ENCODE assay signal across 1 cellular context in the genomic region with DNA sequence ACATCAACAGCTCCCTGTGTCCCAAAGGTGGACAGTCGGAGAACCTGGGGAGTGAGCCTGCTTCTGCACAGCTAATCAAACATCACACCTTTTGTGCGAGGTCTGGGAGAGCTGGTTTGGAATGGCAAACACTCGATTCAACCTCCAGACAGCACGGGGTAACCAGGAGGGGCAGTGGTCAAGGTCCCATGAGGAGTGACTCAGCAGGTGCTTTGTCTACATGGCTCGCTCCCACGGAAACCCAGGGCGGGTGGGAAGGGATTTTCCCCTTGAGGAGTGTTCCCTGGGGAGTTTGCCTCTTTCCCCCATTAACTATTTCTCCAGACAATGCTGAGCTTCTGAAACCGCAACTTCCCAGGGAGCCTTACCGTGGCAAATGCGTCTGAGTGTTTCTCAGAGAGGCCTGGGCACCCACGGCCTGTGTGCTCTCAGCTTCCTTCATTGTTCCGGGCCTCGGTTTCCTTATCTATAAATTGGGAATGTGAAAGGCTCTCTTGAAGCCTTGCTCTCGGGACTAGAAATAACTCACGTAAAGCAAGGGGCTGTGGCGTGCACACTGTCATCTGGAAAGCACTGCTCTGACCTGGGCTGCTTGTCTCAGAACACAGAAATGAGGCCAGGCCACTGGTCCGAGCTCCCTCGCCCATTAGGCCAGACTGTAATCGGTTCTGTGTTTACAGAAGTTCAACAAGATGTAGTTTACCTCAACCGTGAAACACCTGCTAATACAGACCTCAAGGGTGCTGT.
TF ChIP-seq lines count a peak whose summit lies in the region.

No MANE protein-coding gene starts in this region.

TF ChIP-seq in HepG2, 621 proteins besides CTCF, POLR2A, EP300 and RAD21 (continued from another document and continues in another):
- no peak for TF ChIP-seq ZNF558 (CRISPR knock-in tag; IDR thresholded peaks at IDR 0.05; ENCODE audit: borderline replicate concordance)
- TF ChIP-seq HIVEP1 (CRISPR knock-in tag; IDR thresholded peaks at IDR 0.05): peak; percentile 61; the same call in 1 of the 2 replicates
- TF ChIP-seq AGO2 (optimal IDR thresholded peaks at IDR 0.05; ENCODE audit: low read depth, low read length): no peak
- no peak for TF ChIP-seq ARID2 (CRISPR knock-in tag; IDR thresholded peaks at IDR 0.05; ENCODE audit: borderline replicate concordance)
- TF ChIP-seq ZNF644 (CRISPR knock-in tag; IDR thresholded peaks at IDR 0.05; ENCODE audit: low read depth): peak; percentile 71
- TF ChIP-seq ARNT (IDR thresholded peaks at IDR 0.05): no peak
- no peak for TF ChIP-seq ZNF740 (CRISPR knock-in tag; IDR thresholded peaks at IDR 0.05)
- no peak for TF ChIP-seq ZSCAN30 (CRISPR knock-in tag; IDR thresholded peaks at IDR 0.05)
- no peak for TF ChIP-seq ZNF567 (CRISPR knock-in tag; IDR thresholded peaks at IDR 0.05; ENCODE audit: borderline replicate concordance)
- TF ChIP-seq SRSF4 (IDR thresholded peaks at IDR 0.05; ENCODE audit: low read depth, low read length, poor library complexity, severe bottlenecking): no peak
- peak; percentile 8; the same call in 1 of the 2 replicates for TF ChIP-seq ZNF281 (CRISPR knock-in tag; IDR thresholded peaks at IDR 0.05; ENCODE audit: borderline replicate concordance)
- no peak for TF ChIP-seq ZNF335 (CRISPR knock-in tag; IDR thresholded peaks at IDR 0.05)
- no peak for TF ChIP-seq ZNF672 (CRISPR knock-in tag; IDR thresholded peaks at IDR 0.05)
- TF ChIP-seq JUN (CRISPR knock-in tag; IDR thresholded peaks at IDR 0.05): peak; percentile 69; the same call in 1 of the 2 replicates
- TF ChIP-seq POLR2AphosphoS5 (IDR thresholded peaks at IDR 0.05; ENCODE audit: low read depth, low read length): no peak
- no peak for TF ChIP-seq ZEB1 (IDR thresholded peaks at IDR 0.05; ENCODE audit: insufficient replicate concordance, low read depth)
- TF ChIP-seq, protein P1, sequence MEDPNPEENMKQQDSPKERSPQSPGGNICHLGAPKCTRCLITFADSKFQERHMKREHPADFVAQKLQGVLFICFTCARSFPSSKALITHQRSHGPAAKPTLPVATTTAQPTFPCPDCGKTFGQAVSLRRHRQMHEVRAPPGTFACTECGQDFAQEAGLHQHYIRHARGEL (CRISPR knock-in tag; IDR thresholded peaks at IDR 0.05): no peak
- TF ChIP-seq KAT7 (CRISPR knock-in tag; IDR thresholded peaks at IDR 0.05; ENCODE audit: borderline replicate concordance): peak; percentile 43; the same call in 1 of the 2 replicates
- no peak for TF ChIP-seq ZNF703 (CRISPR knock-in tag; IDR thresholded peaks at IDR 0.05; ENCODE audit: borderline replicate concordance)
- TF ChIP-seq ZSCAN21 (CRISPR knock-in tag; IDR thresholded peaks at IDR 0.05; ENCODE audit: borderline replicate concordance): 0 out of 2 replicates have a peak, but pooled peaks have one; percentile 53
- no peak for TF ChIP-seq ZNF382 (CRISPR knock-in tag; IDR thresholded peaks at IDR 0.05; ENCODE audit: borderline replicate concordance)
- no peak for TF ChIP-seq GATA4 (IDR thresholded peaks at IDR 0.05; ENCODE audit: borderline replicate concordance, low read depth)
- TF ChIP-seq ATRX (CRISPR knock-in tag; IDR thresholded peaks at IDR 0.05; ENCODE audit: borderline replicate concordance): no peak
- no peak for TF ChIP-seq FOXM1 (CRISPR knock-in tag; IDR thresholded peaks at IDR 0.05)
- TF ChIP-seq, protein P2, sequence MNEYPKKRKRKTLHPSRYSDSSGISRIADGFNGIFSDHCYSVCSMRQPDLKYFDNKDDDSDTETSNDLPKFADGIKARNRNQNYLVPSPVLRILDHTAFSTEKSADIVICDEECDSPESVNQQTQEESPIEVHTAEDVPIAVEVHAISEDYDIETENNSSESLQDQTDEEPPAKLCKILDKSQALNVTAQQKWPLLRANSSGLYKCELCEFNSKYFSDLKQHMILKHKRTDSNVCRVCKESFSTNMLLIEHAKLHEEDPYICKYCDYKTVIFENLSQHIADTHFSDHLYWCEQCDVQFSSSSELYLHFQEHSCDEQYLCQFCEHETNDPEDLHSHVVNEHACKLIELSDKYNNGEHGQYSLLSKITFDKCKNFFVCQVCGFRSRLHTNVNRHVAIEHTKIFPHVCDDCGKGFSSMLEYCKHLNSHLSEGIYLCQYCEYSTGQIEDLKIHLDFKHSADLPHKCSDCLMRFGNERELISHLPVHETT (CRISPR knock-in tag; conservative IDR thresholded peaks at IDR 0.05): no peak
- no peak for TF ChIP-seq THAP8 (CRISPR knock-in tag; IDR thresholded peaks at IDR 0.05; ENCODE audit: borderline replicate concordance)
- TF ChIP-seq ZNF570 (CRISPR knock-in tag; IDR thresholded peaks at IDR 0.05; ENCODE audit: borderline replicate concordance): no peak
- no peak for TF ChIP-seq NFRKB (IDR thresholded peaks at IDR 0.05)
- TF ChIP-seq, protein P3, sequence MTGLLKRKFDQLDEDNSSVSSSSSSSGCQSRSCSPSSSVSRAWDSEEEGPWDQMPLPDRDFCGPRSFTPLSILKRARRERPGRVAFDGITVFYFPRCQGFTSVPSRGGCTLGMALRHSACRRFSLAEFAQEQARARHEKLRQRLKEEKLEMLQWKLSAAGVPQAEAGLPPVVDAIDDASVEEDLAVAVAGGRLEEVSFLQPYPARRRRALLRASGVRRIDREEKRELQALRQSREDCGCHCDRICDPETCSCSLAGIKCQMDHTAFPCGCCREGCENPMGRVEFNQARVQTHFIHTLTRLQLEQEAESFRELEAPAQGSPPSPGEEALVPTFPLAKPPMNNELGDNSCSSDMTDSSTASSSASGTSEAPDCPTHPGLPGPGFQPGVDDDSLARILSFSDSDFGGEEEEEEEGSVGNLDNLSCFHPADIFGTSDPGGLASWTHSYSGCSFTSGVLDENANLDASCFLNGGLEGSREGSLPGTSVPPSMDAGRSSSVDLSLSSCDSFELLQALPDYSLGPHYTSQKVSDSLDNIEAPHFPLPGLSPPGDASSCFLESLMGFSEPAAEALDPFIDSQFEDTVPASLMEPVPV (CRISPR knock-in tag; IDR thresholded peaks at IDR 0.05): no peak
- TF ChIP-seq ZBTB34 (CRISPR knock-in tag; IDR thresholded peaks at IDR 0.05): peak; percentile 75
- TF ChIP-seq TAF1 (CRISPR knock-in tag; IDR thresholded peaks at IDR 0.05): 0 out of 2 replicates have a peak, but pooled peaks have one; percentile 8
- no peak for TF ChIP-seq ZNF773 (CRISPR knock-in tag; IDR thresholded peaks at IDR 0.05; ENCODE audit: borderline replicate concordance)
- TF ChIP-seq KLF12 (CRISPR knock-in tag; IDR thresholded peaks at IDR 0.05; ENCODE audit: borderline replicate concordance): no peak
- peak; percentile 30; the same call in 1 of the 2 replicates for TF ChIP-seq BORCS8-MEF2B (CRISPR knock-in tag; IDR thresholded peaks at IDR 0.05)
- TF ChIP-seq, protein P4, sequence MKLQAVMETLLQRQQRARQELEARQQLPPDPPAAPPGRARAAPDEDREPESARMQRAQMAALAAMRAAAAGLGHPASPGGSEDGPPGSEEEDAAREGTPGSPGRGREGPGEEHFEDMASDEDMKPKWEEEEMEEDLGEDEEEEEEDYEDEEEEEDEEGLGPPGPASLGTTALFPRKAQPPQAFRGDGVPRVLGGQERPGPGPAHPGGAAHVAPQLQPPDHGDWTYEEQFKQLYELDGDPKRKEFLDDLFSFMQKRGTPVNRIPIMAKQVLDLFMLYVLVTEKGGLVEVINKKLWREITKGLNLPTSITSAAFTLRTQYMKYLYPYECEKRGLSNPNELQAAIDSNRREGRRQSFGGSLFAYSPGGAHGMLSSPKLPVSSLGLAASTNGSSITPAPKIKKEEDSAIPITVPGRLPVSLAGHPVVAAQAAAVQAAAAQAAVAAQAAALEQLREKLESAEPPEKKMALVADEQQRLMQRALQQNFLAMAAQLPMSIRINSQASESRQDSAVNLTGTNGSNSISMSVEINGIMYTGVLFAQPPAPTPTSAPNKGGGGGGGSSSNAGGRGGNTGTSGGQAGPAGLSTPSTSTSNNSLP (IDR thresholded peaks at IDR 0.05; ENCODE audit: low read depth, low read length): no peak
- TF ChIP-seq HMGA1 (CRISPR knock-in tag; conservative IDR thresholded peaks at IDR 0.05): no peak
- TF ChIP-seq DMAP1 (CRISPR knock-in tag; IDR thresholded peaks at IDR 0.05): peak; percentile 42; the same call in 1 of the 2 replicates
- TF ChIP-seq ZNF557 (CRISPR knock-in tag; IDR thresholded peaks at IDR 0.05): no peak
- TF ChIP-seq YEATS2 (CRISPR knock-in tag; IDR thresholded peaks at IDR 0.05; ENCODE audit: borderline replicate concordance): peak; percentile 41; the same call in 1 of the 2 replicates
- no peak for TF ChIP-seq THAP11 (CRISPR knock-in tag; IDR thresholded peaks at IDR 0.05)
- TF ChIP-seq ZNF546 (CRISPR knock-in tag; conservative IDR thresholded peaks at IDR 0.05): no peak
- no peak for TF ChIP-seq ZNF614 (CRISPR knock-in tag; IDR thresholded peaks at IDR 0.05; ENCODE audit: borderline replicate concordance)
- peak; percentile 79; the same call in 1 of the 2 replicates for TF ChIP-seq SOX5 (CRISPR knock-in tag; IDR thresholded peaks at IDR 0.05; ENCODE audit: borderline replicate concordance)
- no peak for TF ChIP-seq ZNF713 (CRISPR knock-in tag; IDR thresholded peaks at IDR 0.05)
- TF ChIP-seq GLMP (CRISPR knock-in tag; IDR thresholded peaks at IDR 0.05; ENCODE audit: borderline replicate concordance): no peak
- TF ChIP-seq ZNF17 (CRISPR knock-in tag; IDR thresholded peaks at IDR 0.05): no peak
- TF ChIP-seq, protein P5, sequence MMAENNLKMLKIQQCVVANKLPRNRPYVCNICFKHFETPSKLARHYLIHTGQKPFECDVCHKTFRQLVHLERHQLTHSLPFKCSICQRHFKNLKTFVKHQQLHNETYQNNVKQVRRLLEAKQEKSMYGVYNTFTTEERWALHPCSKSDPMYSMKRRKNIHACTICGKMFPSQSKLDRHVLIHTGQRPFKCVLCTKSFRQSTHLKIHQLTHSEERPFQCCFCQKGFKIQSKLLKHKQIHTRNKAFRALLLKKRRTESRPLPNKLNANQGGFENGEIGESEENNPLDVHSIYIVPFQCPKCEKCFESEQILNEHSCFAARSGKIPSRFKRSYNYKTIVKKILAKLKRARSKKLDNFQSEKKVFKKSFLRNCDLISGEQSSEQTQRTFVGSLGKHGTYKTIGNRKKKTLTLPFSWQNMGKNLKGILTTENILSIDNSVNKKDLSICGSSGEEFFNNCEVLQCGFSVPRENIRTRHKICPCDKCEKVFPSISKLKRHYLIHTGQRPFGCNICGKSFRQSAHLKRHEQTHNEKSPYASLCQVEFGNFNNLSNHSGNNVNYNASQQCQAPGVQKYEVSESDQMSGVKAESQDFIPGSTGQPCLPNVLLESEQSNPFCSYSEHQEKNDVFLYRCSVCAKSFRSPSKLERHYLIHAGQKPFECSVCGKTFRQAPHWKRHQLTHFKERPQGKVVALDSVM (CRISPR knock-in tag; IDR thresholded peaks at IDR 0.05): no peak
- no peak for TF ChIP-seq ZSCAN20 (CRISPR knock-in tag; IDR thresholded peaks at IDR 0.05; ENCODE audit: borderline replicate concordance)
